Comparison of ENCODE assay signal across 1 cellular context in the genomic region with DNA sequence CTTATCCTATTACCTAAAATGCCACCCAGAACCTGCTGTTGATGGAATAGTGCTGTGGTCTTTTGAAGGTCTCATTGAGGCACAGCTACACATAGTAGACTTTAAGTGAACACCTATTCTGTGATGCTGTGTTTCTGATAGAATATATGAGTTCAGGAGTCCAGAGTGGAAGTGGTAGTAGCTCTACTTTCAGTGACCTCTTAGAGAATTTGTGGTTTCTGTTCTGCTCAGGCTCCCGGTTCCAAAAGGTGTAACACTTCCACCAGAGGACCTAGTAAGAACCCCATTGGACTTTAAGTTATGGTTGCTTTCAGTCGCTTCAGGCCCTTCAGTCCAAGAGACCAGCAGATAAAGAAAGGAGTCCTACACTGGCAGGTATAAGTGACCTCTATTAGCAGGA.
A peak's percentile ranks its signal among the peaks of the same experiment; 100 is the strongest.
TF ChIP-seq lines count a peak whose summit lies in the region.

No MANE protein-coding gene starts in this region.

TF ChIP-seq in GM12878, 131 proteins besides CTCF, POLR2A, EP300 and RAD21 (continued from another document):
- TF ChIP-seq, protein P1, sequence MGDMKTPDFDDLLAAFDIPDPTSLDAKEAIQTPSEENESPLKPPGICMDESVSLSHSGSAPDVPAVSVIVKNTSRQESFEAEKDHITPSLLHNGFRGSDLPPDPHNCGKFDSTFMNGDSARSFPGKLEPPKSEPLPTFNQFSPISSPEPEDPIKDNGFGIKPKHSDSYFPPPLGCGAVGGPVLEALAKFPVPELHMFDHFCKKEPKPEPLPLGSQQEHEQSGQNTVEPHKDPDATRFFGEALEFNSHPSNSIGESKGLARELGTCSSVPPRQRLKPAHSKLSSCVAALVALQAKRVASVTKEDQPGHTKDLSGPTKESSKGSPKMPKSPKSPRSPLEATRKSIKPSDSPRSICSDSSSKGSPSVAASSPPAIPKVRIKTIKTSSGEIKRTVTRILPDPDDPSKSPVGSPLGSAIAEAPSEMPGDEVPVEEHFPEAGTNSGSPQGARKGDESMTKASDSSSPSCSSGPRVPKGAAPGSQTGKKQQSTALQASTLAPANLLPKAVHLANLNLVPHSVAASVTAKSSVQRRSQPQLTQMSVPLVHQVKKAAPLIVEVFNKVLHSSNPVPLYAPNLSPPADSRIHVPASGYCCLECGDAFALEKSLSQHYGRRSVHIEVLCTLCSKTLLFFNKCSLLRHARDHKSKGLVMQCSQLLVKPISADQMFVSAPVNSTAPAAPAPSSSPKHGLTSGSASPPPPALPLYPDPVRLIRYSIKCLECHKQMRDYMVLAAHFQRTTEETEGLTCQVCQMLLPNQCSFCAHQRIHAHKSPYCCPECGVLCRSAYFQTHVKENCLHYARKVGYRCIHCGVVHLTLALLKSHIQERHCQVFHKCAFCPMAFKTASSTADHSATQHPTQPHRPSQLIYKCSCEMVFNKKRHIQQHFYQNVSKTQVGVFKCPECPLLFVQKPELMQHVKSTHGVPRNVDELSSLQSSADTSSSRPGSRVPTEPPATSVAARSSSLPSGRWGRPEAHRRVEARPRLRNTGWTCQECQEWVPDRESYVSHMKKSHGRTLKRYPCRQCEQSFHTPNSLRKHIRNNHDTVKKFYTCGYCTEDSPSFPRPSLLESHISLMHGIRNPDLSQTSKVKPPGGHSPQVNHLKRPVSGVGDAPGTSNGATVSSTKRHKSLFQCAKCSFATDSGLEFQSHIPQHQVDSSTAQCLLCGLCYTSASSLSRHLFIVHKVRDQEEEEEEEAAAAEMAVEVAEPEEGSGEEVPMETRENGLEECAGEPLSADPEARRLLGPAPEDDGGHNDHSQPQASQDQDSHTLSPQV (IDR thresholded peaks at IDR 0.05): no peak
- TF ChIP-seq ETV6 (conservative IDR thresholded peaks at IDR 0.05 in 1 of 2, IDR thresholded peaks at IDR 0.05 in 1 of 2; ENCODE audit: borderline replicate concordance in 1 of 2, low read depth in 1 of 2) (peak in 1 of 2 experiments; percentile 47; a peak in 2 of 4 replicates), IRF4 (IDR thresholded peaks at IDR 0.05; ENCODE audit: low read depth, low read length) (peak; percentile 54; the same call in 1 of the 2 replicates), SMAD1 (IDR thresholded peaks at IDR 0.05; ENCODE audit: low read depth, partially characterized antibody) (no peak), RUNX3 (IDR thresholded peaks at IDR 0.05; ENCODE audit: low read length) (peak; percentile 82), IKZF2 (IDR thresholded peaks at IDR 0.05) (no peak), MTA3 (IDR thresholded peaks at IDR 0.05; ENCODE audit: borderline replicate concordance, low read length) (no peak)
- TF ChIP-seq, protein P2, sequence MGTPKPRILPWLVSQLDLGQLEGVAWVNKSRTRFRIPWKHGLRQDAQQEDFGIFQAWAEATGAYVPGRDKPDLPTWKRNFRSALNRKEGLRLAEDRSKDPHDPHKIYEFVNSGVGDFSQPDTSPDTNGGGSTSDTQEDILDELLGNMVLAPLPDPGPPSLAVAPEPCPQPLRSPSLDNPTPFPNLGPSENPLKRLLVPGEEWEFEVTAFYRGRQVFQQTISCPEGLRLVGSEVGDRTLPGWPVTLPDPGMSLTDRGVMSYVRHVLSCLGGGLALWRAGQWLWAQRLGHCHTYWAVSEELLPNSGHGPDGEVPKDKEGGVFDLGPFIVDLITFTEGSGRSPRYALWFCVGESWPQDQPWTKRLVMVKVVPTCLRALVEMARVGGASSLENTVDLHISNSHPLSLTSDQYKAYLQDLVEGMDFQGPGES (IDR thresholded peaks at IDR 0.05): no peak
